In genomic region chr6:119678961-119679360, GRCh38 we compare ENCODE assay signal across 21 cellular contexts.
"Had no signal": no experiment of that assay in that cellular context is flagged by ENCODE, and none has a peak within 500 bp of the region (broad histone marks: within the 10 kb centered on the region; RNA-seq: fewer than 3 reads in every experiment).

No MANE protein-coding gene starts in this region.

- DNase-seq: colonic mucosa; cortex of kidney; dermis blood vessel endothelial cell; dorsolateral prefrontal cortex; effector CD4-positive, alpha-beta T cell; effector CD8-positive, alpha-beta T cell; effector memory CD4-positive, alpha-beta T cell; effector memory CD8-positive, alpha-beta T cell; endodermal cell; erythroblast; esophagus squamous epithelium; foreskin fibroblast; foreskin keratinocyte; foreskin melanocyte; gastrocnemius medialis; glutamatergic neuron; heart left ventricle; heart right ventricle had no signal

- H3K9me3 ChIP-seq: colonic mucosa, esophagus muscularis mucosa, esophagus squamous epithelium, gastrocnemius medialis, gastroesophageal sphincter, heart left ventricle, heart right ventricle had no signal

- H3K4me1 ChIP-seq: colonic mucosa, esophagus muscularis mucosa, esophagus squamous epithelium, foreskin keratinocyte, gastrocnemius medialis, gastroesophageal sphincter, heart left ventricle, heart right ventricle had no signal

- H3K27ac ChIP-seq: colonic mucosa, dorsolateral prefrontal cortex, epithelial cell of prostate, esophagus muscularis mucosa, esophagus squamous epithelium, foreskin keratinocyte, gastrocnemius medialis, gastroesophageal sphincter, heart left ventricle, heart right ventricle had no signal

- H3K4me3 ChIP-seq: colonic mucosa, dorsolateral prefrontal cortex, esophagus muscularis mucosa, esophagus squamous epithelium, gastrocnemius medialis, gastroesophageal sphincter, heart left ventricle, heart right ventricle had no signal

- H3K36me3 ChIP-seq: colonic mucosa, esophagus muscularis mucosa, esophagus squamous epithelium, gastrocnemius medialis, gastroesophageal sphincter, heart left ventricle, heart right ventricle had no signal
